In the genomic region with DNA sequence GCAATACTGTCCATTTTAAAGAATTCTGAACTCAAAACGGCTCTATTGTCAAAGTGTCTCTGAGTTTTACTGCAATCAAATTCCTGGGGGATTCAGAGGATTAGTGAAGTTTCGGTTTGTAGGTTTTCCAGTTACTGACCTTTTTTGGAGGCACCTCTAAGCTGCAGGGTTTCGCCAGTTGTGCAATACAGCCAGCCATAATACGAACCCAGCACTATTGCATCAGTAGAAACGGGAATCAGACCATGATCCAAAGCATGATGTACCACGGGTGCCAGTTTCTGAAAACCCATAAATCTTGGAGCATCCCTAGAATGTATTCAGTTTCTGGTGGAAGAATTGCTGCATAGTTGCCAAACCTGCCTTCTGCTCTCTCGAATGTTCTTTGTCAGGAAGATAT, we compare ENCODE assay signal across 18 cellular contexts.
DNase-seq lines count a peak whose midpoint lies in the region; ATAC-seq and TF ChIP-seq lines count a peak whose summit lies in the region.
"Had no signal": no experiment of that assay in that cellular context is flagged by ENCODE, and none has a peak within 500 bp of the region (broad histone marks: within the 10 kb centered on the region; RNA-seq: fewer than 3 reads in every experiment).

No MANE protein-coding gene starts in this region.

- TF ChIP-seq POLR2A in transverse colon (IDR thresholded peaks at IDR 0.05), result no peak

- H3K36me3 ChIP-seq in transverse colon, result no peaks in the 10 kb centered on the region
- H3K36me3 ChIP-seq: adrenal gland had no signal

- peak; percentile 61 for TF ChIP-seq EP300 in transverse colon (IDR thresholded peaks at IDR 0.05; ENCODE audit: low read depth)

- H3K4me1 ChIP-seq in right cardiac atrium (ENCODE audit: control insufficient read depth, insufficient read depth, low read length), result no peaks in the 10 kb centered on the region
- H3K4me1 ChIP-seq in transverse colon, result no peaks in the 10 kb centered on the region
- H3K4me1 ChIP-seq: adrenal gland had no signal

- TF ChIP-seq CTCF in WI38 (IDR thresholded peaks at IDR 0.05; ENCODE audit: low read depth, low read length) (no peak), fibroblast of villous mesenchyme (IDR thresholded peaks at IDR 0.05; ENCODE audit: insufficient read depth, low read depth, low read length) (no peak), transverse colon (IDR thresholded peaks at IDR 0.05) (no peak)

- ATAC-seq in Right ventricle myocardium inferior, result peak; percentile 78
- no peak for ATAC-seq in right cardiac atrium
- ATAC-seq in GM18870 (IDR thresholded peaks at IDR 0.05; ENCODE audit: unreplicated experiment), result no peak
- ATAC-seq: GM23338, left colon had no signal

- H3K27me3 ChIP-seq in right cardiac atrium (ENCODE audit: control insufficient read depth, insufficient read depth), result no peaks in the 10 kb centered on the region
- no peaks in the 10 kb centered on the region for H3K27me3 ChIP-seq in transverse colon
- H3K27me3 ChIP-seq: adrenal gland had no signal

- H3K9me3 ChIP-seq in right cardiac atrium (ENCODE audit: control insufficient read depth, low read length) (peaks cover 3% of the 10 kb centered on the region), transverse colon (no peaks in the 10 kb centered on the region)
- H3K9me3 ChIP-seq: adrenal gland had no signal

- intact Hi-C loops in Right ventricle myocardium inferior (cut with DNase I), result no loop called here
- intact Hi-C loops in right cardiac atrium (cut with DNase I), result no loop called here
- intact Hi-C loops in transverse colon (cut with DNase I; ENCODE audit: low total_unique reads), result no loop called here

- H3K4me3 ChIP-seq in right cardiac atrium (ENCODE audit: low read length) (no peak overlapping the region), WI38 (ENCODE audit: low read depth, low read length) (peak overlapping the region; percentile 38), fibroblast of villous mesenchyme (ENCODE audit: low read depth, low read length) (peak overlapping the region; percentile 16), transverse colon (no peak overlapping the region)
- H3K4me3 ChIP-seq: adrenal gland, GM23338 had no signal

- 48% methylated on average over 7 of the region's 7 CpGs for WGBS in right cardiac atrium
- WGBS in transverse colon (ENCODE audit: low coverage in 1 of 2), 2 donors, result 42 to 61% methylated on average over 3 to 7 of the region's 7 CpGs

- no peak overlapping the region for H3K27ac ChIP-seq in right cardiac atrium (ENCODE audit: low read length)
- H3K27ac ChIP-seq in transverse colon, result no peak overlapping the region
- no peak overlapping the region for H3K27ac ChIP-seq in caudate nucleus (ENCODE audit: low read depth, low read length)
- H3K27ac ChIP-seq: adrenal gland, epithelial cell of prostate had no signal

- in situ Hi-C loops in transverse colon (cut with MboI; ENCODE audit: low pct_ligation_motif_present in 1 of 4, low pct_unique_long_range_greater_than_20kb in 1 of 4, low sequenced_read_pairs in 3 of 4), result no loop called here

- no peak for DNase-seq in Right ventricle myocardium inferior (ENCODE audit: missing footprints)
- DNase-seq in right cardiac atrium, result no peak
- DNase-seq in fibroblast of villous mesenchyme (ENCODE audit: low read depth), result peak; percentile 98
- DNase-seq in transverse colon, result no peak
- DNase-seq in caudate nucleus (lab: John Stamatoyannopoulos, UW), result no peak
- no peak for DNase-seq in activated CD4-positive, alpha-beta T cell treated with anti-CD3 and anti-CD28 coated beads for 1 hour
- DNase-seq: 8988T; activated CD4-positive, alpha-beta T cell treated with anti-CD3 and anti-CD28 coated beads, Interleukin-2, amount 10 ng/mL, durations not matched to agents 24 days and 14 days; activated T-cell treated with anti-CD3 and anti-CD28 coated beads, Interleukin-2, amount 50 U/mL, for 48 hours; adrenal gland; COR-L47; left colon; NCI-H1105 treated with DMSO at 0.1 percent for 48 hours; NK-92 treated with Interleukin-12 subunit alpha and Interleukin-12 subunit beta, amount 100 ng/mL, for 24 hours had no signal

Comparison
In these comparisons a context has a peak if more than half of its experiments do, and no peak if none do; other contexts are left out.
1. H3K4me3 ChIP-seq: peak in WI38 (single experiment) and fibroblast of villous mesenchyme (single experiment); none in right cardiac atrium (single experiment) and transverse colon (0 of 4).